ENCODE assay signal across 8 cellular contexts in genomic region chr6:14542670-14543366, GRCh38.
DNase-seq lines count a peak whose midpoint lies in the region; ATAC-seq and TF ChIP-seq lines count a peak whose summit lies in the region.

No MANE protein-coding gene starts in this region.

- peak overlapping the region; percentile 27 for H3K4me3 Mint-ChIP-seq in stimulated activated naive CD8-positive, alpha-beta T cell treated with anti-CD3 and anti-CD28 coated beads, Interleukin-15, Interleukin-2, amounts not matched to agents 100 ng/mL and 50 ng/mL, for 24 hours

- no peak for TF ChIP-seq CTCF in suprapubic skin (IDR thresholded peaks at IDR 0.05)

- no peak overlapping the region for H3K4me3 ChIP-seq in suprapubic skin

- no peaks in the 10 kb centered on the region for H3K27me3 ChIP-seq in suprapubic skin

- TF ChIP-seq POLR2A in suprapubic skin (IDR thresholded peaks at IDR 0.05) = no peak

- no peaks in the 10 kb centered on the region for H3K4me1 ChIP-seq in suprapubic skin

- H3K9me3 ChIP-seq in suprapubic skin = no peaks in the 10 kb centered on the region

- H3K36me3 Mint-ChIP-seq in stimulated activated naive CD8-positive, alpha-beta T cell treated with anti-CD3 and anti-CD28 coated beads, Interleukin-15, Interleukin-2, amounts not matched to agents 100 ng/mL and 50 ng/mL, for 24 hours (ENCODE audit: low read depth) = no peaks in the 10 kb centered on the region

- no peaks in the 10 kb centered on the region for H3K27me3 Mint-ChIP-seq in stimulated activated naive CD8-positive, alpha-beta T cell treated with anti-CD3 and anti-CD28 coated beads, Interleukin-15, Interleukin-2, amounts not matched to agents 100 ng/mL and 50 ng/mL, for 24 hours

- peak overlapping the region; percentile 62 for H3K27ac Mint-ChIP-seq in stimulated activated naive CD8-positive, alpha-beta T cell treated with anti-CD3 and anti-CD28 coated beads, Interleukin-15, Interleukin-2, amounts not matched to agents 100 ng/mL and 50 ng/mL, for 24 hours

- no peaks in the 10 kb centered on the region for H3K9me3 Mint-ChIP-seq in stimulated activated naive CD8-positive, alpha-beta T cell treated with anti-CD3 and anti-CD28 coated beads, Interleukin-15, Interleukin-2, amounts not matched to agents 100 ng/mL and 50 ng/mL, for 24 hours

- peak; percentile 65 for ATAC-seq in GM18502 (IDR thresholded peaks at IDR 0.05; ENCODE audit: poor library complexity, unreplicated experiment)
- peak; percentile 62 for ATAC-seq in HG03060 (IDR thresholded peaks at IDR 0.05; ENCODE audit: low read depth, unreplicated experiment)

- no peaks in the 10 kb centered on the region for H3K36me3 ChIP-seq in suprapubic skin

- WGBS in suprapubic skin = 64% methylated on average over 10 of the region's 10 CpGs

- no peak for TF ChIP-seq EP300 in suprapubic skin (IDR thresholded peaks at IDR 0.05)

- peaks cover 32% of the 10 kb centered on the region for H3K4me1 Mint-ChIP-seq in stimulated activated naive CD8-positive, alpha-beta T cell treated with anti-CD3 and anti-CD28 coated beads, Interleukin-15, Interleukin-2, amounts not matched to agents 100 ng/mL and 50 ng/mL, for 24 hours (ENCODE audit: low read depth)

- peak; percentile 74 to 79 for DNase-seq in activated CD4-positive, alpha-beta T cell treated with anti-CD3 and anti-CD28 coated beads, Interleukin-2, amount 50 U/mL, for 48 hours
- DNase-seq in glomerular visceral epithelial cell (ENCODE audit: extremely low spot score) (peak; percentile 57), GF-D8 (lab: John Stamatoyannopoulos, UW) (no peak), midbrain (lab: John Stamatoyannopoulos, UW) (no peak), suprapubic skin (ENCODE audit: low spot score in 2 of 2) (no peak)

- H3K27ac ChIP-seq in suprapubic skin = no peak overlapping the region

Comparison
In these comparisons a context has a peak if more than half of its experiments do, and no peak if none do; other contexts are left out.
1. DNase-seq: peak in activated CD4-positive, alpha-beta T cell treated with anti-CD3 and anti-CD28 coated beads, Interleukin-2, amount 50 U/mL, for 48 hours (2 of 2) and glomerular visceral epithelial cell (single experiment); none in GF-D8 (single experiment), midbrain (single experiment) and suprapubic skin (0 of 2).